Comparison of ENCODE assay signal across 9 cellular contexts in the genomic region with DNA sequence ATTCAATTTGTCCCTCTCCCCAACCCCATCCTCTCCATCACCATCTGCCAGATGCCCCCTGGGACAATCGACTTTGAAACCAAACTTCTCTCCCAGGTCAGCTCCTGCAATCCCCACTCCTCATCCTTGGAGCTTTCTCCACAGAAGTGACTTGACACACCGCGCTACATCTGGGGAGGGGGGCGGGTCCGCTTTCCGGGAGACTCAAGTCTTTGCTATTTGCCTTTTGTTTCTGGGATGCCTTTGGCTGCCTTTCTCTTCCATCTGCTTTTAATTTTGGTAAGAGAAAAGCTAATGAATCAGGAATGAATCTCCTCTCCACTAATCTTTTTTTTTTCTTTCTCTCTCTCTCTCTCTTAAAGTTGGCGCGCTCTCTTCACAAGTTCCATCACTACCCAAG. TPM values are rescaled to one million over a fixed set of nuclear protein-coding genes. Genes with fewer than 3 reads are reported as not detected.
DNase-seq lines count a peak whose midpoint lies in the region; ATAC-seq and TF ChIP-seq lines count a peak whose summit lies in the region.
"Had no signal": no experiment of that assay in that cellular context is flagged by ENCODE, and none has a peak within 500 bp of the region (broad histone marks: within the 10 kb centered on the region; RNA-seq: fewer than 3 reads in every experiment).

No MANE protein-coding gene starts in this region.

- H3K36me3 ChIP-seq in GM06990 (ENCODE audit: control insufficient read depth, insufficient read depth, low read length), result no peaks in the 10 kb centered on the region; the same call in 1 of the 2 replicates

- H3K27ac Mint-ChIP-seq in T-cell, result no peak overlapping the region

- no peaks in the 10 kb centered on the region for H3K27me3 ChIP-seq in GM06990 (replicated peaks; ENCODE audit: control insufficient read depth, insufficient read depth, low read length)
- no peaks in the 10 kb centered on the region for H3K27me3 ChIP-seq in foreskin keratinocyte

- peaks cover 49 to 53% of the 10 kb centered on the region in 2 donors for H3K27me3 Mint-ChIP-seq in T-cell

- CTCF ChIA-PET in T-cell (lab: Charles Lee), result interaction anchor here (0.6 to 0.7 kb wide), 2 partner anchors 9 to 92 kb away, joined by 3 to 4 read pairs; no protein-coding TSS in a partner anchor

- peaks cover 15 to 25% (median 23%) of the 10 kb centered on the region in 3 donors for H3K4me1 Mint-ChIP-seq in T-cell

- no peaks in the 10 kb centered on the region for H3K9me3 Mint-ChIP-seq in T-cell

- no peak for ATAC-seq in T-cell (replicated peaks in 1 of 4)
- peak; percentile 1 for ATAC-seq in foreskin keratinocyte
- ATAC-seq in HG03571 (IDR thresholded peaks at IDR 0.05; ENCODE audit: unreplicated experiment), result no peak
- no peak for ATAC-seq in GM21723 (IDR thresholded peaks at IDR 0.05; ENCODE audit: unreplicated experiment)
- ATAC-seq in sciatic nerve, result no peak

- DNase-seq in GM06990 (ENCODE audit: extremely low read depth, insufficient read length) (no peak), T-cell (no peak), foreskin keratinocyte (peak; percentile 41 to 68), skeletal muscle cell (ENCODE audit: low read depth) (peak; percentile 74), GM19238 (ENCODE audit: insufficient read length, low spot score) (no peak), sciatic nerve (ENCODE audit: low spot score) (no peak)
- DNase-seq: NCI-H2081 treated with DMSO at 0.1 percent for 48 hours had no signal

- intact Hi-C loops in sciatic nerve (cut with DNase I), result no loop called here

- H3K27ac ChIP-seq in foreskin keratinocyte, result peak overlapping the region; percentile 99

- H3K4me3 ChIP-seq in GM06990 (replicated peaks; ENCODE audit: low read depth, low read length) (peak overlapping the region; percentile 81), skeletal muscle cell (ENCODE audit: low read depth, low read length) (peak overlapping the region; percentile 85)

- TF ChIP-seq CTCF in GM06990 (IDR thresholded peaks at IDR 0.05; ENCODE audit: insufficient read depth, low read length, poor library complexity, severe bottlenecking) (no peak), foreskin keratinocyte (conservative IDR thresholded peaks at IDR 0.05) (no peak)

- POLR2A ChIA-PET in T-cell (lab: Charles Lee), result no interaction called here

- H3K4me3 Mint-ChIP-seq in T-cell, result peak overlapping the region; percentile 76 to 78 (median 77)

- no peaks in the 10 kb centered on the region for H3K36me3 Mint-ChIP-seq in T-cell

- peaks cover 17% of the 10 kb centered on the region for H3K4me1 ChIP-seq in foreskin keratinocyte

RNA-seq across cellular contexts. Expression of a gene that starts 0.7 kb away (rescaled TPM):
- total RNA-seq in T-cell (under 1 TPM; 0.25 to 0.89 (median 0.58) TPM), foreskin keratinocyte (46.7 and 49.5 TPM in 2 replicates), sciatic nerve (15.5 TPM)
- polyA plus RNA-seq in foreskin keratinocyte, result 37.5 and 42.0 TPM in 2 replicates

Comparison
In these comparisons a context has a peak if more than half of its experiments do, and no peak if none do; other contexts are left out.
1. DNase-seq: peak in foreskin keratinocyte (2 of 2) and skeletal muscle cell (single experiment); none in GM06990 (single experiment), T-cell (0 of 34), GM19238 (single experiment) and sciatic nerve (single experiment).